In the genomic region with DNA sequence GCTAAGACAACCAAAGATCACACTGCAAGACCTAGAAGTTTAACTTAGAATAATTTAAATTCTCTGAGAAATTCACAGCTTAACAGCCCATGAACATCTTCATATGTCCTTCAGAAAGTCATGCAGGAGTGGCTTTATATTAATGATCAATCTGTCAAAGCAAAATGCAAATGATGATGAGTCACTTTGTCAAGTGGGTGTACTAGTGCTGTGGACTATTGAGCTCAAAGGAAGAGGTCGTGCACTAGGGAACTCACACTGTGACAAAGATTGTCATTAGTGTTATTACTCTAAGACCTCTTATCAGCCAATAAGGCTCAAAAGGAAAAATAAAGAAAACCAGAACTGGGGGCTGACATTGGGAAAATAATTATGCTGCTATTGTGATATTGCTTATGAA, we compare ENCODE assay signal across 8 cellular contexts.
A peak's percentile ranks its signal among the peaks of the same experiment; 100 is the strongest.
DNase-seq lines count a peak whose midpoint lies in the region; ATAC-seq lines count a peak whose summit lies in the region.

No MANE protein-coding gene starts in this region.

- peak; percentile 48 for DNase-seq in DMS53 (lab: John Stamatoyannopoulos, UW)

- ATAC-seq in GM18861 (IDR thresholded peaks at IDR 0.05; ENCODE audit: unreplicated experiment) (peak; percentile 92), GM19043 (IDR thresholded peaks at IDR 0.05; ENCODE audit: low read depth, unreplicated experiment) (peak; percentile 83), GM21423 (IDR thresholded peaks at IDR 0.05; ENCODE audit: unreplicated experiment) (peak; percentile 84), HG02973 (IDR thresholded peaks at IDR 0.05; ENCODE audit: unreplicated experiment) (peak; percentile 66), HG03135 (IDR thresholded peaks at IDR 0.05; ENCODE audit: unreplicated experiment) (peak; percentile 74), HG03354 (IDR thresholded peaks at IDR 0.05; ENCODE audit: poor library complexity, severe bottlenecking, unreplicated experiment) (peak; percentile 92), HG03571 (IDR thresholded peaks at IDR 0.05; ENCODE audit: unreplicated experiment) (peak; percentile 51)

Comparison
In these comparisons a context has a peak if more than half of its experiments do, and no peak if none do; other contexts are left out.
1. Peak in every context shown above with its lines: DNase-seq and ATAC-seq.